14 cellular contexts compared by ENCODE assay signal in the genomic region with DNA sequence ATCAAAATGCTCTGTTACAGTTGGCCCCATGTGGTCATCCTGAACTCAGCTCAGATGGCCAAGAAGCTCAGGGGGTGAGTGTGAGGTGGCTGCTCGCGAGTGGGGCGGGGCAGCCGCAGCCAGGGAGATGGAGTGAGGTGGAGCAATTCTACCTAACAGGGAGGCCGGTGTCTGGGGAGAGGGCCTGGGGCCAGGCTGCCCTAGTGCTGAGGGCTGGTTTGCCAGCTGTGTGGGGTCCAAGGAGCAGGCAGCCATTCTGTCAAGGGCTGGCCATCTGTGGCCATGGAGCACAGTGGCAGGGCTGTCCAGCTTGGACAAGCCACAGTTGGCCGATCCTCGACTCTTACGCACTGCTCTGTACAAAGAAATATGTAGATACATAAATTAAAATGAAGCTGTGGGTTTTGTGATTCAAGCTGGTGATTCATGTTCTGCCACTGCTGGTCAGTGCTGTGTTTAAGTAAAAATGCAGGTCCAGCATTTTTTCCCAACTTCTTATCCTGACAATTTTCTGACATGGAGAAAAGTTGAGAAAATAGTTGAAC.
A peak's percentile ranks its signal among the peaks of the same experiment; 100 is the strongest.
DNase-seq lines count a peak whose midpoint lies in the region; ATAC-seq and TF ChIP-seq lines count a peak whose summit lies in the region.
"Had no signal": no experiment of that assay in that cellular context is flagged by ENCODE, and none has a peak within 500 bp of the region (broad histone marks: within the 10 kb centered on the region; RNA-seq: fewer than 3 reads in every experiment).

No MANE protein-coding gene starts in this region.

- no peak overlapping the region for H3K4me3 ChIP-seq in AG04450 (ENCODE audit: low read depth, low read length)
- no peak overlapping the region for H3K4me3 ChIP-seq in dorsolateral prefrontal cortex

- TF ChIP-seq CTCF in AG04450 (IDR thresholded peaks at IDR 0.05; ENCODE audit: low read depth, low read length) (no peak), dorsolateral prefrontal cortex (IDR thresholded peaks at IDR 0.05 in 54 of 56, conservative IDR thresholded peaks at IDR 0.05 in 2 of 56; ENCODE audit: low read depth in 1 of 56, partially characterized antibody in 56 of 56) (no peak)

- POLR2A ChIA-PET in AG04450 (lab: Yijun Ruan, JAX), result interaction anchor here (0.7 to 1.7 kb wide), 4 partner anchors 57 to 70 kb away, joined by 3 to 6 read pairs (median 3); no protein-coding TSS in a partner anchor

- no peaks in the 10 kb centered on the region for H3K27me3 ChIP-seq in AG04450 (ENCODE audit: control insufficient read depth, insufficient read depth, low read length)
- H3K27me3 ChIP-seq in dorsolateral prefrontal cortex, result no peaks in the 10 kb centered on the region

- CTCF ChIA-PET in AG04450 (lab: Charles Lee), result interaction anchor here (0.6 to 2.1 kb wide), 2 partner anchors 54 to 57 kb away, joined by 4 to 9 read pairs; no protein-coding TSS in a partner anchor

- intact Hi-C loops in dorsolateral prefrontal cortex (cut with DNase I), result loop anchor here in 1 of 2 donors (2.0 kb wide), 1 partner anchor 78 kb away; no protein-coding TSS in a partner anchor

- DNase-seq in AG04450 (ENCODE audit: low read depth, low spot score), result peak; percentile 59
- peak; percentile 66 for DNase-seq in LHCN-M2 (ENCODE audit: low read depth)
- DNase-seq in dorsolateral prefrontal cortex, result peak in 1 of 10 donors; percentile 34
- peak; percentile 24 for DNase-seq in myocyte (ENCODE audit: low read depth)
- DNase-seq in GOT3 (lab: John Stamatoyannopoulos, UW), result no peak
- DNase-seq in activated CD4-positive, CD25-positive, alpha-beta regulatory T cell (lab: John Stamatoyannopoulos, UW), result no peak
- DNase-seq in NCI-H1048 (lab: John Stamatoyannopoulos, UW), result no peak
- DNase-seq: activated naive CD8-positive, alpha-beta T cell treated with anti-CD3 and anti-CD28 coated beads, Interleukin-2, amount 50 U/mL, for 24 hours; GDM1; immature natural killer cell; NCI-H2081 treated with DMSO at 0.1 percent for 48 hours; stimulated activated CD4-positive, alpha-beta T cell treated with anti-CD3 and anti-CD28 coated beads, Interleukin-4, amount 100 ng/mL, for 24 hours; T-helper 9 cell had no signal

- H3K9me3 ChIP-seq in AG04450 (ENCODE audit: control insufficient read depth, insufficient read depth, low read length), result no peaks in the 10 kb centered on the region; the same call in 1 of the 2 replicates

- ATAC-seq in HG02840 (IDR thresholded peaks at IDR 0.05; ENCODE audit: low FRiP score, unreplicated experiment), result no peak
- ATAC-seq: activated naive CD8-positive, alpha-beta T cell treated with anti-CD3 and anti-CD28 coated beads, Interleukin-2, amount 50 U/mL, for 24 hours had no signal

- H3K27ac ChIP-seq in AG04450 (ENCODE audit: low read depth, low read length), result peak overlapping the region; percentile 94
- H3K27ac ChIP-seq in dorsolateral prefrontal cortex, result peak overlapping the region in 37 of 59 donors; percentile 1 to 86 (median 48)

Comparison
In these comparisons a context has a peak if more than half of its experiments do, and no peak if none do; other contexts are left out.
1. DNase-seq: peak in AG04450 (single experiment), LHCN-M2 (single experiment) and myocyte (single experiment); none in GOT3 (single experiment), activated CD4-positive, CD25-positive, alpha-beta regulatory T cell (0 of 4) and NCI-H1048 (single experiment).